Comparison of ENCODE assay signal across 8 cellular contexts in the genomic region with DNA sequence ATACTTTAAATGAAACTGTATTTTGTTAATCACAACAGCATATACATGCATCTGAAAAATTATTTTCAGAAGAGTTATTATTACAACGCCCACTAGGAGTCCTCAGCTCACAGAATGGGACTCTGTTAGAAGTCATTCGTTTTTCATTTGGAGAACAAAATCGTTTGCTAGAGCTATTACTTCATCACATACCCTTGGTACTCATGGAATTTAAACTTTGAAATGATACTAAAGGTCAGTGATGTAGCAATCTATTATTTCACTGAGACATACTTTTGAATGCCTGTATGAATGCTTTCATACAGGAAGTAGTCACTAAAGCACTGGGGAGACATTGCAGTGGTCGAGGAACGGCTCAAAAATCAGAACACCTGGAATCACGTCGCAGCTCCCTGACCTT.
A peak's percentile ranks its signal among the peaks of the same experiment; 100 is the strongest.
DNase-seq lines count a peak whose midpoint lies in the region; ATAC-seq and TF ChIP-seq lines count a peak whose summit lies in the region.

No MANE protein-coding gene starts in this region.

- no peak overlapping the region for H4K91ac ChIP-seq in H9 (ENCODE audit: insufficient read length, low read depth, low read length)

- no peaks in the 10 kb centered on the region for H3K4me1 ChIP-seq in DND-41 (ENCODE audit: insufficient read depth, low read length)
- no peaks in the 10 kb centered on the region for H3K4me1 ChIP-seq in H9 (ENCODE audit: insufficient read depth, low read length)
- H3K4me1 ChIP-seq in OCI-LY1 (ENCODE audit: insufficient read depth, low read length, severe bottlenecking): peaks cover 3% of the 10 kb centered on the region
- H3K4me1 ChIP-seq in prostate gland (replicated peaks): no peaks in the 10 kb centered on the region

- H2AK5ac ChIP-seq in H9 (ENCODE audit: insufficient read length, low read length): no peak overlapping the region

- H3K23me2 ChIP-seq in H9 (ENCODE audit: insufficient read length, low read depth, low read length, poor library complexity, severe bottlenecking): no peaks in the 10 kb centered on the region

- intact Hi-C loops in prostate gland (cut with DNase I): no loop called here

- no peaks in the 10 kb centered on the region for H3K9me2 ChIP-seq in OCI-LY1 (ENCODE audit: low read depth, low read length)

- H3K9me3 ChIP-seq in DND-41 (ENCODE audit: insufficient read depth, low read length, severe bottlenecking) (no peaks in the 10 kb centered on the region), H9 (ENCODE audit: control insufficient read depth, low read depth, low read length) (no peaks in the 10 kb centered on the region), OCI-LY1 (ENCODE audit: low read length) (no peaks in the 10 kb centered on the region), prostate gland (no peaks in the 10 kb centered on the region)

- peaks cover 4 to 5% of the 10 kb centered on the region in 2 experiments for H3K4me1 Mint-ChIP-seq in H9

- no peak overlapping the region for H2BK12ac ChIP-seq in H9 (ENCODE audit: insufficient read length, low read depth, low read length)

- no peak overlapping the region for H2BK20ac ChIP-seq in H9 (ENCODE audit: low read depth, low read length, poor library complexity, severe bottlenecking)

- H3T11ph ChIP-seq in H9 (ENCODE audit: low read length): no peak overlapping the region

- no peak overlapping the region for H3K4me2 ChIP-seq in DND-41 (ENCODE audit: insufficient read depth, low read length)
- H3K4me2 ChIP-seq in H9 (ENCODE audit: insufficient read depth, insufficient read length, low read length): no peak overlapping the region
- no peak overlapping the region for H3K4me2 ChIP-seq in OCI-LY1 (ENCODE audit: low read length)

- H3K18ac ChIP-seq in H9 (ENCODE audit: insufficient read length, low read depth, low read length): no peak overlapping the region

- H2BK120ac ChIP-seq in H9 (ENCODE audit: low read depth, low read length, poor library complexity, severe bottlenecking): no peak overlapping the region

- H4K8ac ChIP-seq in H9 (replicated peaks; ENCODE audit: insufficient read length, low read depth, low read length): no peak overlapping the region

- H2BK5ac ChIP-seq in H9 (ENCODE audit: insufficient read length, low read length): no peak overlapping the region

- H3K36me3 ChIP-seq in DND-41 (ENCODE audit: insufficient read depth, low read length) (peaks cover 40% of the 10 kb centered on the region), OCI-LY1 (ENCODE audit: insufficient read depth, low read length) (peaks cover 40% of the 10 kb centered on the region), prostate gland (no peaks in the 10 kb centered on the region)

- H3K56ac ChIP-seq in H9 (ENCODE audit: insufficient read length, low read depth, low read length): no peak overlapping the region

- peaks cover 0 to 1% (median 0%) of the 10 kb centered on the region in 3 experiments; a peak in 3 of 7 replicates for H3K36me3 Mint-ChIP-seq in H9 (ENCODE audit: insufficient read depth in 1 of 3, low read depth in 3 of 3)

- H3K9ac ChIP-seq in DND-41 (ENCODE audit: low read depth, low read length) (no peak overlapping the region), H9 (ENCODE audit: extremely low read depth, insufficient read length, low read length) (no peak overlapping the region), OCI-LY1 (ENCODE audit: low read length) (no peak overlapping the region)

- no peak overlapping the region for H3K27ac Mint-ChIP-seq in H9

- TF ChIP-seq CTCF in DND-41 (IDR thresholded peaks at IDR 0.05; ENCODE audit: borderline replicate concordance, extremely low read depth, low read length, poor library complexity, severe bottlenecking) (peak; percentile 57), H9 (conservative IDR thresholded peaks at IDR 0.05) (peak; percentile 63), OCI-LY1 (IDR thresholded peaks at IDR 0.05; ENCODE audit: low read length) (peak; percentile 87), epithelial cell of esophagus (IDR thresholded peaks at IDR 0.05; ENCODE audit: insufficient read depth, low read depth, low read length, missing control alignments) (peak; percentile 53), omental fat pad (IDR thresholded peaks at IDR 0.05) (no peak), prostate gland (IDR thresholded peaks at IDR 0.05) (peak in 1 of 4 experiments; percentile 32)

- no peak for DNase-seq in DND-41
- DNase-seq in H9: no peak
- peak; percentile 42 for DNase-seq in epithelial cell of esophagus (ENCODE audit: low read depth)
- no peak for DNase-seq in omental fat pad (ENCODE audit: low spot score)
- DNase-seq in prostate gland (ENCODE audit: low spot score): no peak
- no peak for DNase-seq in cerebellar nuclear complex (lab: John Stamatoyannopoulos, UW)
- no peak for DNase-seq in NK-92 (lab: John Stamatoyannopoulos, UW; ENCODE audit: unreplicated experiment)

- H3K9me3 Mint-ChIP-seq in H9: no peaks in the 10 kb centered on the region

- H2AFZ ChIP-seq in DND-41 (ENCODE audit: low read depth, low read length) (no peak overlapping the region), H9 (ENCODE audit: low read length) (no peak overlapping the region), OCI-LY1 (ENCODE audit: low read length) (no peak overlapping the region)

- H4K5ac ChIP-seq in H9 (ENCODE audit: insufficient read length, low read depth, low read length): no peak overlapping the region

- ATAC-seq in DND-41 (ENCODE audit: insufficient read depth, low read depth) (peak; percentile 59), omental fat pad (ENCODE audit: low FRiP score) (peak; percentile 81)

- H3K14ac ChIP-seq in H9 (ENCODE audit: insufficient read depth, low read length): no peak overlapping the region

- H3K4me3 Mint-ChIP-seq in H9: no peak overlapping the region

- H3K79me2 ChIP-seq in DND-41 (ENCODE audit: insufficient read depth, low read length) (no peaks in the 10 kb centered on the region), H9 (ENCODE audit: insufficient read depth, low read length) (no peaks in the 10 kb centered on the region), OCI-LY1 (ENCODE audit: insufficient read depth, low read length) (no peaks in the 10 kb centered on the region)

- no peak overlapping the region for H2BK15ac ChIP-seq in H9 (ENCODE audit: low read depth, low read length)

- H4K20me1 ChIP-seq in DND-41 (ENCODE audit: insufficient read depth, low read length) (no peaks in the 10 kb centered on the region; the same call in 1 of the 2 replicates), H9 (ENCODE audit: control insufficient read depth, insufficient read depth, insufficient read length) (no peaks in the 10 kb centered on the region), OCI-LY1 (ENCODE audit: insufficient read depth, low read length) (no peaks in the 10 kb centered on the region)

- no peak overlapping the region for H3K4me3 ChIP-seq in DND-41 (ENCODE audit: low read depth in 1 of 2, low read length in 2 of 2)
- no peak overlapping the region for H3K4me3 ChIP-seq in OCI-LY1 (ENCODE audit: low read depth, low read length, poor library complexity, severe bottlenecking)
- H3K4me3 ChIP-seq in epithelial cell of esophagus (ENCODE audit: low read length): no peak overlapping the region
- H3K4me3 ChIP-seq in prostate gland: no peak overlapping the region

- no peak overlapping the region for H3K23ac ChIP-seq in H9 (ENCODE audit: insufficient read length, low read depth, low read length)

- H3K4ac ChIP-seq in H9 (ENCODE audit: low read depth, low read length): no peak overlapping the region

- peaks cover 29% of the 10 kb centered on the region for H3F3A ChIP-seq in OCI-LY1 (ENCODE audit: insufficient read depth, low read length)

- H3K27me3 Mint-ChIP-seq in H9 (ENCODE audit: low read depth): no peaks in the 10 kb centered on the region

- H3K79me1 ChIP-seq in H9 (ENCODE audit: insufficient read depth, low read depth, low read length, poor library complexity, severe bottlenecking): no peaks in the 10 kb centered on the region

- TF ChIP-seq POLR2A in prostate gland (IDR thresholded peaks at IDR 0.05): no peak

- WGBS in H9 (ENCODE audit: extremely low coverage, insufficient read length, low lambda C conversion rate): no CpG with 5 or more reads among the region's 7 CpGs
- 76% methylated on average over 7 of the region's 7 CpGs for WGBS in prostate gland

- H3K27ac ChIP-seq in DND-41 (ENCODE audit: low read length) (no peak overlapping the region), H9 (ENCODE audit: insufficient read length, low read depth, low read length) (no peak overlapping the region), OCI-LY1 (ENCODE audit: low read depth, low read length, poor library complexity, severe bottlenecking) (no peak overlapping the region), prostate gland (no peak overlapping the region)

- H3K27me3 ChIP-seq in DND-41 (ENCODE audit: insufficient read depth, low read length, poor library complexity) (no peaks in the 10 kb centered on the region), H9 (ENCODE audit: insufficient read depth, low read length) (no peaks in the 10 kb centered on the region), OCI-LY1 (ENCODE audit: insufficient read depth, low read length) (no peaks in the 10 kb centered on the region), prostate gland (replicated peaks; ENCODE audit: insufficient read depth) (no peaks in the 10 kb centered on the region)

Comparison
In these comparisons a context has a peak if more than half of its experiments do, and no peak if none do; other contexts are left out.
1. CTCF ChIP-seq: peak in DND-41 (single experiment), H9 (single experiment), OCI-LY1 (single experiment) and epithelial cell of esophagus (single experiment); none in omental fat pad (0 of 3).